ENCODE assay signal across 26 cellular contexts in genomic region chr1:182666736-182667135, GRCh38. TPM values are rescaled to one million over a fixed set of nuclear protein-coding genes. Genes with fewer than 3 reads are reported as not detected.
"Had no signal": no experiment of that assay in that cellular context is flagged by ENCODE, and none has a peak within 500 bp of the region (broad histone marks: within the 10 kb centered on the region; RNA-seq: fewer than 3 reads in every experiment).

No MANE protein-coding gene starts in this region.

- H3K27ac ChIP-seq: foreskin keratinocyte, heart left ventricle, skin epidermis, transverse colon, vagina had no signal

- H3K27me3 ChIP-seq: vagina had no signal

- DNase-seq: activated CD4-positive, alpha-beta T cell treated with anti-CD3 and anti-CD28 coated beads, Interleukin-2, amount 50 U/mL, for 1 hour; activated naive CD4-positive, alpha-beta T cell treated with Interleukin-2 at 50 U/mL for 16 hours; activated T-cell treated with anti-CD3 and anti-CD28 coated beads for 4 hours; anterior cingulate cortex; cortex of kidney; effector CD4-positive, alpha-beta T cell; foreskin keratinocyte; heart left ventricle; naive thymus-derived CD8-positive, alpha-beta T cell; nucleus accumbens; posterior cingulate gyrus; stimulated activated CD4-positive, alpha-beta T cell treated with anti-CD3 and anti-CD28 coated beads, Interleukin-15, amount 100 ng/mL, for 24 hours; stimulated activated CD4-positive, alpha-beta T cell treated with anti-CD3 and anti-CD28 coated beads, Interleukin-4, amount 100 ng/mL, for 24 hours; stimulated activated naive CD4-positive, alpha-beta T cell treated with Interleukin-2 at 50 U/mL for 16 hours; substantia nigra; T-helper 9 cell; transverse colon had no signal

- H3K9me3 ChIP-seq: heart left ventricle, transverse colon, vagina had no signal

- ATAC-seq: activated CD4-positive, CD25-positive, alpha-beta regulatory T cell treated with anti-CD3 and anti-CD28 coated beads, Interleukin-2, amount 50 U/mL, for 24 hours; activated T-helper 17 cell treated with anti-CD3 and anti-CD28 coated beads, Interleukin-2, amount 50 U/mL, for 72 hours; foreskin keratinocyte; heart left ventricle; left lobe of liver; naive thymus-derived CD8-positive, alpha-beta T cell had no signal

- H3K4me3 ChIP-seq: heart left ventricle, skin epidermis, transverse colon, vagina had no signal

- H3K4me1 ChIP-seq: foreskin keratinocyte, transverse colon, vagina had no signal

- H3K36me3 ChIP-seq: heart left ventricle, transverse colon, vagina had no signal

RNA-seq across cellular contexts. Expression of gene RGS8, which starts 17.7 kb away (rescaled TPM):
- total RNA-seq: activated CD8-positive, alpha-beta memory T cell treated with anti-CD3 and anti-CD28 coated beads for 36 hours; endothelial cell of umbilical vein; foreskin keratinocyte; left lobe of liver; lung microvascular endothelial cell; mononuclear cell; naive thymus-derived CD8-positive, alpha-beta T cell; vagina had no signal
